12 cellular contexts compared by ENCODE assay signal in genomic region chr12:106154781-106155273, GRCh38. TPM values are rescaled to one million over a fixed set of nuclear protein-coding genes. Genes with fewer than 3 reads are reported as not detected.
A peak's percentile ranks its signal among the peaks of the same experiment; 100 is the strongest.
DNase-seq lines count a peak whose midpoint lies in the region; ATAC-seq and TF ChIP-seq lines count a peak whose summit lies in the region.
"Had no signal": no experiment of that assay in that cellular context is flagged by ENCODE, and none has a peak within 500 bp of the region (broad histone marks: within the 10 kb centered on the region; RNA-seq: fewer than 3 reads in every experiment).

No MANE protein-coding gene starts in this region.

- no peaks in the 10 kb centered on the region for H3K9me3 Mint-ChIP-seq in endodermal cell
- H3K9me3 Mint-ChIP-seq: CD8-positive, alpha-beta memory T cell had no signal

- no peak for TF ChIP-seq POLR2A in gastrocnemius medialis (IDR thresholded peaks at IDR 0.05)

- no peak overlapping the region for H3K4me3 ChIP-seq in endodermal cell (ENCODE audit: low read length)
- no peak overlapping the region for H3K4me3 ChIP-seq in gastrocnemius medialis

- H3K4me1 ChIP-seq in endodermal cell (ENCODE audit: control insufficient read depth, insufficient read depth, low read length) (no peaks in the 10 kb centered on the region), gastrocnemius medialis (peaks cover 10 to 19% of the 10 kb centered on the region in 2 donors)
- H3K4me1 ChIP-seq: Caco-2 had no signal

- DNase-seq in NCI-H2196 (lab: John Stamatoyannopoulos, UW; ENCODE audit: unreplicated experiment): peak; percentile 54
- DNase-seq in NCI-H2196 treated with DMSO at 0.1 percent for 48 hours (lab: John Stamatoyannopoulos, UW; ENCODE audit: unreplicated experiment): no peak
- peak; percentile 4 for DNase-seq in endodermal cell
- DNase-seq in kidney glomerular epithelial cell (lab: John Stamatoyannopoulos, UW): peak; percentile 36
- no peak for DNase-seq in gastrocnemius medialis
- no peak for DNase-seq in stimulated activated CD4-positive, alpha-beta T cell treated with anti-CD3 and anti-CD28 coated beads, Interleukin-12 subunit alpha, Interleukin-12 subunit beta, amount 100 ng/mL, for 4 hours
- DNase-seq: Caco-2; CD8-positive, alpha-beta memory T cell had no signal

- no peaks in the 10 kb centered on the region for H3K4me1 Mint-ChIP-seq in endodermal cell
- H3K4me1 Mint-ChIP-seq: CD14-positive monocyte; CD8-positive, alpha-beta memory T cell had no signal

- TF ChIP-seq CTCF in endodermal cell (conservative IDR thresholded peaks at IDR 0.05) (no peak), gastrocnemius medialis (IDR thresholded peaks at IDR 0.05 in 4 of 5, conservative IDR thresholded peaks at IDR 0.05 in 1 of 5) (no peak)

- H3K9me3 ChIP-seq in endodermal cell (ENCODE audit: control insufficient read depth, low read length): no peaks in the 10 kb centered on the region
- no peaks in the 10 kb centered on the region for H3K9me3 ChIP-seq in gastrocnemius medialis
- H3K9me3 ChIP-seq: Caco-2 had no signal

- no peaks in the 10 kb centered on the region for H3K27me3 ChIP-seq in endodermal cell (ENCODE audit: control insufficient read depth, insufficient read depth, low read length, poor library complexity, severe bottlenecking)
- no peaks in the 10 kb centered on the region for H3K27me3 ChIP-seq in gastrocnemius medialis

- H3K36me3 Mint-ChIP-seq in endodermal cell (ENCODE audit: low read depth): no peaks in the 10 kb centered on the region
- H3K36me3 Mint-ChIP-seq: CD14-positive monocyte; CD8-positive, alpha-beta memory T cell had no signal

- H3K36me3 ChIP-seq in endodermal cell (ENCODE audit: control insufficient read depth, insufficient read depth, low read length) (no peaks in the 10 kb centered on the region), gastrocnemius medialis (no peaks in the 10 kb centered on the region)

- peak; percentile 79 to 80 for ATAC-seq in gastrocnemius medialis
- ATAC-seq in HG02642 (IDR thresholded peaks at IDR 0.05; ENCODE audit: poor library complexity, unreplicated experiment): no peak
- ATAC-seq in HG02610 (IDR thresholded peaks at IDR 0.05; ENCODE audit: unreplicated experiment): no peak

- H3K27ac Mint-ChIP-seq in endodermal cell: no peak overlapping the region
- H3K27ac Mint-ChIP-seq: CD14-positive monocyte; CD8-positive, alpha-beta memory T cell had no signal

- 84 to 100% methylated on average over 3 of the region's 3 CpGs for WGBS in endodermal cell (ENCODE audit: insufficient coverage in 1 of 2, insufficient read length in 1 of 2), 2 experiments

- intact Hi-C loops in gastrocnemius medialis (cut with DNase I; ENCODE audit: low total_unique reads): no loop called here

- no peak overlapping the region for H3K27ac ChIP-seq in endodermal cell (ENCODE audit: low read depth, low read length)
- peak overlapping the region in 2 of 4 donors; percentile 20 to 68 for H3K27ac ChIP-seq in gastrocnemius medialis
- H3K27ac ChIP-seq: 22Rv1 had no signal

- in situ Hi-C loops in gastrocnemius medialis (cut with MboI; ENCODE audit: low sequenced_read_pairs in 4 of 4): no loop called here

- H3K27me3 Mint-ChIP-seq in endodermal cell (ENCODE audit: insufficient read depth): no peaks in the 10 kb centered on the region

- no peak overlapping the region for H3K4me3 Mint-ChIP-seq in endodermal cell
- H3K4me3 Mint-ChIP-seq: CD14-positive monocyte; CD8-positive, alpha-beta memory T cell had no signal

- H3K9ac ChIP-seq in endodermal cell (ENCODE audit: extremely low read depth, low read length, poor library complexity, severe bottlenecking): no peak overlapping the region

RNA-seq across cellular contexts. Expression of gene NUAK1, which starts 16.1 kb away (rescaled TPM):
- 10 to 100 TPM; 14.0 to 16.8 TPM for total RNA-seq in endodermal cell
- 29.7 TPM for polyA plus RNA-seq in endodermal cell (2013, experiment 1 of 2)
- polyA plus RNA-seq in endodermal cell (2013, experiment 2 of 2): 27.3 TPM
- total RNA-seq in gastrocnemius medialis: 10 to 100 TPM; 18.9 to 34.5 (median 29.1) TPM
- total RNA-seq: CD8-positive, alpha-beta memory T cell had no signal
- polyA plus RNA-seq: CD14-positive monocyte had no signal

Comparison
In these comparisons a context has a peak if more than half of its experiments do, and no peak if none do; other contexts are left out.
1. DNase-seq: peak in NCI-H2196 (single experiment), endodermal cell (single experiment) and kidney glomerular epithelial cell (single experiment); none in NCI-H2196 treated with DMSO at 0.1 percent for 48 hours (single experiment), gastrocnemius medialis (0 of 2) and stimulated activated CD4-positive, alpha-beta T cell treated with anti-CD3 and anti-CD28 coated beads, Interleukin-12 subunit alpha, Interleukin-12 subunit beta, amount 100 ng/mL, for 4 hours (single experiment).
2. ATAC-seq: peak in gastrocnemius medialis (2 of 2); none in HG02642 (single experiment) and HG02610 (single experiment).